ENCODE assay signal across 2 cellular contexts in the genomic region with DNA sequence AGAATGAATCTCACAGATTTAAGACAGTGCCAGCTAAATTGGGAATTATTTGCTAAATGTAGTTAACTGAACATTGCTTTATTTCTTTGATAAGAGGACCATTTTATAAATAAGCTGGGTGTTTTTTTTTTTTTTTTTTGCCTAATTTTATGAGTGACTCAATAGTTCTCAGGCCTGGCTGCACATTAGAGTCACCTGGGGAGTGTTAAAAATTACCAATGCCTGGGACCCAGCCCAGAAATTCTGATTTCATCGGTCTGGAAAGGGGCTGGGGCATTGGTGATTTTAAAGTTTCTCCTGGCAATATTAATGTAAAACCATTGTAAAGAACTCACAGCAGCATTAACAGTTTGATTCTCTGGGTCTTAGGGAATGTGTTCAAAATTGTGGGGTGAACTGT.
TF ChIP-seq lines count a peak whose summit lies in the region.

No MANE protein-coding gene starts in this region.

TF ChIP-seq in A549, 52 proteins besides CTCF, POLR2A, EP300 and RAD21 (continued from another document):
- TF ChIP-seq E2F6 (IDR thresholded peaks at IDR 0.05; ENCODE audit: borderline replicate concordance, low read depth) (no peak), KDM1A (IDR thresholded peaks at IDR 0.05; ENCODE audit: low read depth) (no peak), REST (IDR thresholded peaks at IDR 0.05) (no peak), PBX3 (IDR thresholded peaks at IDR 0.05) (no peak), CHD4 (IDR thresholded peaks at IDR 0.05; ENCODE audit: borderline replicate concordance) (no peak), NR3C1 (IDR thresholded peaks at IDR 0.05) (no peak), EHMT2 (IDR thresholded peaks at IDR 0.05; ENCODE audit: low read depth) (no peak), TFCP2L1 (CRISPR knock-in tag; IDR thresholded peaks at IDR 0.05) (no peak), CBX2 (IDR thresholded peaks at IDR 0.05; ENCODE audit: borderline replicate concordance, low read depth) (no peak), HOXB5 (CRISPR knock-in tag; IDR thresholded peaks at IDR 0.05) (no peak), SREBF2 (IDR thresholded peaks at IDR 0.05) (no peak), EHF (CRISPR knock-in tag; IDR thresholded peaks at IDR 0.05) (no peak)
TF ChIP-seq in A549: peak in this region for 0.

TF ChIP-seq in IMR-90, 13 proteins besides CTCF, POLR2A, EP300 and RAD21 (continued from another document):
- no peak for TF ChIP-seq BHLHE40 (IDR thresholded peaks at IDR 0.05; ENCODE audit: low read depth, low read length)
- TF ChIP-seq FOS (IDR thresholded peaks at IDR 0.05; ENCODE audit: low read depth, low read length): no peak
- no peak for TF ChIP-seq MXI1 (IDR thresholded peaks at IDR 0.05; ENCODE audit: borderline replicate concordance, low read depth, low read length)
- no peak for TF ChIP-seq RCOR1 (IDR thresholded peaks at IDR 0.05; ENCODE audit: insufficient replicate concordance, low read length)
- TF ChIP-seq, protein P1, sequence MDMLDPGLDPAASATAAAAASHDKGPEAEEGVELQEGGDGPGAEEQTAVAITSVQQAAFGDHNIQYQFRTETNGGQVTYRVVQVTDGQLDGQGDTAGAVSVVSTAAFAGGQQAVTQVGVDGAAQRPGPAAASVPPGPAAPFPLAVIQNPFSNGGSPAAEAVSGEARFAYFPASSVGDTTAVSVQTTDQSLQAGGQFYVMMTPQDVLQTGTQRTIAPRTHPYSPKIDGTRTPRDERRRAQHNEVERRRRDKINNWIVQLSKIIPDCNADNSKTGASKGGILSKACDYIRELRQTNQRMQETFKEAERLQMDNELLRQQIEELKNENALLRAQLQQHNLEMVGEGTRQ (IDR thresholded peaks at IDR 0.05; ENCODE audit: low read depth, low read length): no peak
- no peak for TF ChIP-seq CEBPB (IDR thresholded peaks at IDR 0.05; ENCODE audit: low read depth, low read length)
- TF ChIP-seq MAFK (IDR thresholded peaks at IDR 0.05; ENCODE audit: low read depth, low read length): no peak
- TF ChIP-seq SMC3 (IDR thresholded peaks at IDR 0.05; ENCODE audit: low read depth, low read length): no peak
- TF ChIP-seq NFE2L2 (IDR thresholded peaks at IDR 0.05; ENCODE audit: low read depth, low read length): no peak
- no peak for TF ChIP-seq CHD1 (IDR thresholded peaks at IDR 0.05; ENCODE audit: low read depth, low read length)
